1 cellular context compared by ENCODE assay signal in genomic region chr12:101027200-101027599, GRCh38.
TF ChIP-seq lines count a peak whose summit lies in the region.

No MANE protein-coding gene starts in this region.

TF ChIP-seq in WTC11, 78 proteins besides CTCF, POLR2A, EP300 and RAD21 (continued from another document):
- no peak for TF ChIP-seq STAT6 (CRISPR knock-in tag; conservative IDR thresholded peaks at IDR 0.05; ENCODE audit: low read depth)
- no peak for TF ChIP-seq E2F4 (CRISPR knock-in tag; IDR thresholded peaks at IDR 0.05; ENCODE audit: borderline replicate concordance, low read depth)
- no peak for TF ChIP-seq NR3C1 (CRISPR knock-in tag; conservative IDR thresholded peaks at IDR 0.05; ENCODE audit: low read depth)
- TF ChIP-seq PRRX2 (CRISPR knock-in tag; IDR thresholded peaks at IDR 0.05), result no peak
- no peak for TF ChIP-seq ZNF423 (CRISPR knock-in tag; IDR thresholded peaks at IDR 0.05)
- TF ChIP-seq TEAD4 (CRISPR knock-in tag; IDR thresholded peaks at IDR 0.05), result no peak
- TF ChIP-seq, protein P1, sequence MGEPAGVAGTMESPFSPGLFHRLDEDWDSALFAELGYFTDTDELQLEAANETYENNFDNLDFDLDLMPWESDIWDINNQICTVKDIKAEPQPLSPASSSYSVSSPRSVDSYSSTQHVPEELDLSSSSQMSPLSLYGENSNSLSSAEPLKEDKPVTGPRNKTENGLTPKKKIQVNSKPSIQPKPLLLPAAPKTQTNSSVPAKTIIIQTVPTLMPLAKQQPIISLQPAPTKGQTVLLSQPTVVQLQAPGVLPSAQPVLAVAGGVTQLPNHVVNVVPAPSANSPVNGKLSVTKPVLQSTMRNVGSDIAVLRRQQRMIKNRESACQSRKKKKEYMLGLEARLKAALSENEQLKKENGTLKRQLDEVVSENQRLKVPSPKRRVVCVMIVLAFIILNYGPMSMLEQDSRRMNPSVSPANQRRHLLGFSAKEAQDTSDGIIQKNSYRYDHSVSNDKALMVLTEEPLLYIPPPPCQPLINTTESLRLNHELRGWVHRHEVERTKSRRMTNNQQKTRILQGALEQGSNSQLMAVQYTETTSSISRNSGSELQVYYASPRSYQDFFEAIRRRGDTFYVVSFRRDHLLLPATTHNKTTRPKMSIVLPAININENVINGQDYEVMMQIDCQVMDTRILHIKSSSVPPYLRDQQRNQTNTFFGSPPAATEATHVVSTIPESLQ (CRISPR knock-in tag; IDR thresholded peaks at IDR 0.05), result no peak
- no peak for TF ChIP-seq EMX1 (CRISPR knock-in tag; IDR thresholded peaks at IDR 0.05)
